Comparison of ENCODE assay signal across 8 cellular contexts in the genomic region with DNA sequence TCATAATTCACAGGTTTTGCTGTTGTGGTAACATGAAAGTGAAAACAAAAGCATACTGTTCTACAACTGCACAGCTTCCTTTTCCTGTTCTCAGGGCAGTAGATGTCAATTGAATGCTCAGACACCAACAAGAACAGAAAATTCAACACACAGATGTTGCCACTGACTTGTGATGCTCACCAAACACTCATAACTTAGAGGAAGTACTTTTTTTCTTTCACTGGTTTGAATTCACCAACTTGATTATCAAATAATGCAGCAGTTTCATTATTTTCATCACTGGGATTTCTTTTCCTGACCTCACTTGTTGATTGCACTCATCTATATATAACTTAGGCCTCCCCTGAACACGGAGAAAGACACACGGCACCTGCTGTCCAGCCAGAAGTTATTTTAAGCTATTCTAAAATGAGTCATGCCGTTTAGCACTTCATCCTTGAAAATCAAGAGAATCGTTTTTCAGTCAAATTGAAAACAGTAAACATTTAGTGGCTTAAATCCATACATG. TPM values are rescaled to one million over a fixed set of nuclear protein-coding genes. Genes with fewer than 3 reads are reported as not detected.
DNase-seq lines count a peak whose midpoint lies in the region; ATAC-seq, FAIRE-seq and TF ChIP-seq lines count a peak whose summit lies in the region.

No MANE protein-coding gene starts in this region.

- intact Hi-C loops in heart right ventricle (cut with DNase I): loop anchor here in 3 of 10 donors (5.0 to 10.0 kb wide), 3 partner anchors 36 to 64 kb away; no protein-coding TSS in a partner anchor

- H3K27me3 ChIP-seq in heart right ventricle (no peaks in the 10 kb centered on the region), small intestine (ENCODE audit: control insufficient read depth in 2 of 2, insufficient read depth in 2 of 2, low read length in 2 of 2) (no peaks in the 10 kb centered on the region)

- H3K9me3 Mint-ChIP-seq in T-helper 2 cell treated with Interferon-gamma antibody and Interleukin-4, amounts not matched to agents 5 μg/mL and 100 μg/mL, for 36 hours: peaks cover 5% of the 10 kb centered on the region

- H3K36me3 Mint-ChIP-seq in T-helper 2 cell treated with Interferon-gamma antibody and Interleukin-4, amounts not matched to agents 5 μg/mL and 100 μg/mL, for 36 hours (ENCODE audit: low read depth): peaks cover 4% of the 10 kb centered on the region

- DNase-seq in COLO829 (ENCODE audit: low spot score): peak; percentile 25
- DNase-seq in T-helper 2 cell treated with Interferon-gamma antibody and Interleukin-4, amounts not matched to agents 5 μg/mL and 100 μg/mL, for 36 hours (ENCODE audit: low spot score): peak; percentile 27
- DNase-seq in heart right ventricle: peak in 1 of 2 donors; percentile 46
- DNase-seq in small intestine: peak; percentile 69
- DNase-seq in activated effector memory CD4-positive, alpha-beta T cell treated with anti-CD3 and anti-CD28 coated beads, Interleukin-2, amount 50 U/mL, for 16 hours: no peak
- DNase-seq in OCI-M2 (lab: John Stamatoyannopoulos, UW; ENCODE audit: unreplicated experiment): no peak

- no peaks in the 10 kb centered on the region for H3K36me3 ChIP-seq in heart right ventricle
- H3K36me3 ChIP-seq in small intestine (ENCODE audit: control insufficient read depth in 2 of 2, insufficient read depth in 2 of 2, low read length in 2 of 2): no peaks in the 10 kb centered on the region

- H3K4me3 Mint-ChIP-seq in T-helper 2 cell treated with Interferon-gamma antibody and Interleukin-4, amounts not matched to agents 5 μg/mL and 100 μg/mL, for 36 hours: peak overlapping the region; percentile 86

- H3K4me1 ChIP-seq in heart right ventricle (peaks cover 4 to 57% (median 46%) of the 10 kb centered on the region in 9 donors), small intestine (ENCODE audit: control insufficient read depth in 2 of 2, insufficient read depth in 1 of 2, low read depth in 1 of 2, low read length in 1 of 2) (peaks cover 0 to 7% of the 10 kb centered on the region in 2 donors)

- H3K27ac Mint-ChIP-seq in T-helper 2 cell treated with Interferon-gamma antibody and Interleukin-4, amounts not matched to agents 5 μg/mL and 100 μg/mL, for 36 hours: peak overlapping the region; percentile 99

- H3K9me3 ChIP-seq in heart right ventricle (peaks cover 0 to 3% (median 0%) of the 10 kb centered on the region in 11 donors), small intestine (ENCODE audit: control insufficient read depth, low read depth) (no peaks in the 10 kb centered on the region)

- no peaks in the 10 kb centered on the region for H3K27me3 Mint-ChIP-seq in T-helper 2 cell treated with Interferon-gamma antibody and Interleukin-4, amounts not matched to agents 5 μg/mL and 100 μg/mL, for 36 hours (ENCODE audit: low read depth)

- peaks cover 37% of the 10 kb centered on the region for H3K4me1 Mint-ChIP-seq in T-helper 2 cell treated with Interferon-gamma antibody and Interleukin-4, amounts not matched to agents 5 μg/mL and 100 μg/mL, for 36 hours (ENCODE audit: low read depth)

- H3K27ac ChIP-seq in heart right ventricle (peak overlapping the region; percentile 81 to 94 (median 90)), small intestine (ENCODE audit: low read depth in 1 of 2, low read length in 1 of 2) (peak overlapping the region; percentile 76 to 97)

- ATAC-seq in GM19351 (IDR thresholded peaks at IDR 0.05; ENCODE audit: unreplicated experiment) (peak; percentile 76), HG03342 (IDR thresholded peaks at IDR 0.05; ENCODE audit: unreplicated experiment) (peak; percentile 78), heart right ventricle (peak; percentile 71 to 89 (median 84))

- 1% methylated on average over 4 of the region's 4 CpGs for WGBS in heart right ventricle, 2 donors
- 32 to 64% (median 48%) methylated on average over 4 of the region's 4 CpGs for WGBS in small intestine, 3 donors

- no peak for FAIRE-seq in small intestine (lab: Jason Lieb, UNC)

- H3K4me3 ChIP-seq in heart right ventricle (peak overlapping the region in 9 of 10 donors; percentile 21 to 57 (median 44)), small intestine (ENCODE audit: low read depth in 1 of 2, low read length in 2 of 2) (no peak overlapping the region)

- no peak for TF ChIP-seq CTCF in heart right ventricle (IDR thresholded peaks at IDR 0.05)

RNA-seq across cellular contexts. Expression of a gene that starts 1.0 kb away (rescaled TPM):
- 100 to 1,000 TPM in 9 of 10 donors, 10 to 100 TPM in 1; 93.3 to 156 (median 140) TPM for total RNA-seq in heart right ventricle
- 10 to 100 TPM in 1 of 2 donors, 1 to 10 TPM in 1; 6.2 to 35.0 TPM for polyA plus RNA-seq in heart right ventricle
- polyA plus RNA-seq in small intestine: under 1 TPM in 2 of 3 donors, not detected in 1; 0.27 to 0.54 TPM

Comparison
In these comparisons a context has a peak if more than half of its experiments do, and no peak if none do; other contexts are left out.
1. DNase-seq: peak in COLO829 (single experiment), T-helper 2 cell treated with Interferon-gamma antibody and Interleukin-4, amounts not matched to agents 5 μg/mL and 100 μg/mL, for 36 hours (single experiment) and small intestine (single experiment); none in activated effector memory CD4-positive, alpha-beta T cell treated with anti-CD3 and anti-CD28 coated beads, Interleukin-2, amount 50 U/mL, for 16 hours (single experiment) and OCI-M2 (single experiment).
2. H3K4me3 ChIP-seq: peak in heart right ventricle (9 of 10); none in small intestine (0 of 2).
3. RNA of a gene that starts 1.0 kb away (polyA plus RNA-seq): 6.2 to 35.0 TPM in heart right ventricle; 0.27 to 0.54 TPM in small intestine; every median in the first group is over 4 times any median in the second.
4. Peak in every context shown above with its lines, with median percentiles within 50 percentile points of each other: ATAC-seq.